In the genomic region with DNA sequence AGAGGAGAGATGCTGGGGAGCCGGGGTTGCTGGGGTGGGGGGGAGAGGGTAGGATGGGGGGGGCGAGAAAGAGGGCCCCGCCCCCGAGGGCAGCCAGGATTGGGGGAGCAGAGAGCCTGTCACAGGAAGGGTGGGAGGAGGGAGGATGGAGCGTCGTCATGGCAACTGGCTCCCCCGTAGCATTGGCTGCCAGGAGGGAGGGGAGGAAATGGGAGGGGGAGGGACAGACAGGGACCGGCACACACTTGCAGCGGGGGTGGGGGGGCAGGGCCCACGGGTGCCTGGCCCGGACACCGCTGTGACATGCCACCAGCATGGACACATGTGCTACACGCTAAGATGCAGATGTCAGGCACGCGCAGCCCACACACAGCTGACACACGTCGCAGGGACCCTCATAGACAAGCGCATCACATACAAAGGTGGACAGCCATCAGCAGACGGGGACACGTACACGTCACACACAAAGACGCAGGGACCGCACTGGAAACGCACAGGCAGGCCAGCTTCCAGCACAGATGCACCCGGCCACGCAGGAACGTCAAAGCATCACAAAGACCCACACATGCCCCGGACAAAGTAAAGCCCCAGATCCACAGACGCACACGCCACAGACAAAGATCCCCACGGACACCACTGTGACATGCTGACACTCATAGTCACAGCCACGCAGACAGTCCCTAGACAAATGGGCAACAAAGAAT, we compare ENCODE assay signal across 8 cellular contexts. TPM values are rescaled to one million over a fixed set of nuclear protein-coding genes. Genes with fewer than 3 reads are reported as not detected.
DNase-seq lines count a peak whose midpoint lies in the region; ATAC-seq, FAIRE-seq and TF ChIP-seq lines count a peak whose summit lies in the region.

A gene with protein sequence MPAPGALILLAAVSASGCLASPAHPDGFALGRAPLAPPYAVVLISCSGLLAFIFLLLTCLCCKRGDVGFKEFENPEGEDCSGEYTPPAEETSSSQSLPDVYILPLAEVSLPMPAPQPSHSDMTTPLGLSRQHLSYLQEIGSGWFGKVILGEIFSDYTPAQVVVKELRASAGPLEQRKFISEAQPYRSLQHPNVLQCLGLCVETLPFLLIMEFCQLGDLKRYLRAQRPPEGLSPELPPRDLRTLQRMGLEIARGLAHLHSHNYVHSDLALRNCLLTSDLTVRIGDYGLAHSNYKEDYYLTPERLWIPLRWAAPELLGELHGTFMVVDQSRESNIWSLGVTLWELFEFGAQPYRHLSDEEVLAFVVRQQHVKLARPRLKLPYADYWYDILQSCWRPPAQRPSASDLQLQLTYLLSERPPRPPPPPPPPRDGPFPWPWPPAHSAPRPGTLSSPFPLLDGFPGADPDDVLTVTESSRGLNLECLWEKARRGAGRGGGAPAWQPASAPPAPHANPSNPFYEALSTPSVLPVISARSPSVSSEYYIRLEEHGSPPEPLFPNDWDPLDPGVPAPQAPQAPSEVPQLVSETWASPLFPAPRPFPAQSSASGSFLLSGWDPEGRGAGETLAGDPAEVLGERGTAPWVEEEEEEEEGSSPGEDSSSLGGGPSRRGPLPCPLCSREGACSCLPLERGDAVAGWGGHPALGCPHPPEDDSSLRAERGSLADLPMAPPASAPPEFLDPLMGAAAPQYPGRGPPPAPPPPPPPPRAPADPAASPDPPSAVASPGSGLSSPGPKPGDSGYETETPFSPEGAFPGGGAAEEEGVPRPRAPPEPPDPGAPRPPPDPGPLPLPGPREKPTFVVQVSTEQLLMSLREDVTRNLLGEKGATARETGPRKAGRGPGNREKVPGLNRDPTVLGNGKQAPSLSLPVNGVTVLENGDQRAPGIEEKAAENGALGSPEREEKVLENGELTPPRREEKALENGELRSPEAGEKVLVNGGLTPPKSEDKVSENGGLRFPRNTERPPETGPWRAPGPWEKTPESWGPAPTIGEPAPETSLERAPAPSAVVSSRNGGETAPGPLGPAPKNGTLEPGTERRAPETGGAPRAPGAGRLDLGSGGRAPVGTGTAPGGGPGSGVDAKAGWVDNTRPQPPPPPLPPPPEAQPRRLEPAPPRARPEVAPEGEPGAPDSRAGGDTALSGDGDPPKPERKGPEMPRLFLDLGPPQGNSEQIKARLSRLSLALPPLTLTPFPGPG (N-terminal part only) (minus strand): TSS at position 36 of the 704 bp plus-strand sequence. CDS start 259 bp downstream, outside the sequence.

- H3K9ac ChIP-seq in HepG2 (ENCODE audit: insufficient read depth, low read depth, low read length): no peak within 1 kb of the TSS

- H3K4me3 ChIP-seq in HepG2 (replicated peaks in 1 of 3; ENCODE audit: insufficient read depth in 1 of 3, low read depth in 2 of 3, low read length in 3 of 3) (no peak within 1 kb of the TSS), right lobe of liver (no peak within 1 kb of the TSS)

- H3K9me3 ChIP-seq in HepG2 (ENCODE audit: low read length) (no peaks in the 10 kb centered on the region), right lobe of liver (no peaks in the 10 kb centered on the region)

- H3K4me1 ChIP-seq in HepG2 (ENCODE audit: insufficient read depth, low read length) (peaks cover 27% of the 10 kb centered on the region), right lobe of liver (peaks cover 0 to 3% (median 0%) of the 10 kb centered on the region in 4 donors)

- no peaks in the 10 kb centered on the region for H4K20me1 ChIP-seq in HepG2 (ENCODE audit: insufficient read depth, low read length)

- H3K36me3 ChIP-seq in HepG2 (replicated peaks in 1 of 2; ENCODE audit: control insufficient read depth in 1 of 2, insufficient read depth in 2 of 2, low read length in 2 of 2) (no peaks in the 10 kb centered on the region), right lobe of liver (no peaks in the 10 kb centered on the region)

- intact Hi-C loops in HepG2 (cut with micrococcal nuclease; ENCODE audit: unreplicated experiment) (no loop called here), right lobe of liver (cut with DNase I) (no loop called here)

- WGBS in HepG2 (ENCODE audit: low lambda C conversion rate): 10% methylated on average over 8 of the region's 32 CpGs
- 4% methylated on average over 23 of the region's 32 CpGs for whole genome bisulfite sequencing in right lobe of liver (ENCODE audit: insufficient coverage, low coverage, low lambda C conversion rate, missing lambda C conversion rate)

- CTCF ChIA-PET in HepG2 (lab: Yijun Ruan, JAX; ENCODE audit: low intra/inter-chr PET ratio, low total read pairs): no interaction called here

- BruUV-seq in HepG2 (replicated peaks; lab: Mats Ljungman, UMichigan): no TSS peak

- H2AFZ ChIP-seq in HepG2 (ENCODE audit: low read length): no peak within 1 kb of the TSS

- TF ChIP-seq POLR2A in HepG2 (IDR thresholded peaks at IDR 0.05; ENCODE audit: insufficient read depth in 1 of 2, low read depth in 2 of 2, low read length in 2 of 2): no peak
- TF ChIP-seq POLR2A in right lobe of liver (IDR thresholded peaks at IDR 0.05): no peak

- TF ChIP-seq CTCF in HepG2 (CRISPR knock-in tag; IDR thresholded peaks at IDR 0.05) (no peak), right lobe of liver (IDR thresholded peaks at IDR 0.05) (no peak)

- H3K27ac ChIP-seq in HepG2 (ENCODE audit: extremely low read length, insufficient read depth, low read length) (no peak within 1 kb of the TSS), right lobe of liver (no peak within 1 kb of the TSS), layer of hippocampus (ENCODE audit: low read depth, low read length) (peak within 1 kb of the TSS; percentile 80)

- no peak for DNase-seq in HepG2 (ENCODE audit: low spot score)
- no peak for DNase-seq in right lobe of liver
- DNase-seq in T follicular helper cell (ENCODE audit: low read depth): peak; percentile 85
- DNase-seq in activated naive CD8-positive, alpha-beta T cell treated with anti-CD3 and anti-CD28 coated beads, Interleukin-2, amount 50 U/mL, for 16 hours (ENCODE audit: low read depth, low spot score): peak; percentile 61
- peak; percentile 58 to 67 for DNase-seq in stimulated activated CD8-positive, alpha-beta memory T cell treated with anti-CD3 and anti-CD28 coated beads, Interleukin-15, amount 100 ng/mL, for 48 hours (ENCODE audit: low read depth in 2 of 2)

- in situ Hi-C loops in HepG2 (cut with HindIII; ENCODE audit: extremely low pct_ligation_motif_present, low pct_unique_long_range_greater_than_20kb): no loop called here

- ATAC-seq in HepG2: no peak
- ATAC-seq in right lobe of liver: no peak
- ATAC-seq in GM19023 (IDR thresholded peaks at IDR 0.05; ENCODE audit: unreplicated experiment): no peak
- ATAC-seq in GM18870 (IDR thresholded peaks at IDR 0.05; ENCODE audit: unreplicated experiment): no peak

- H3K4me2 ChIP-seq in HepG2 (ENCODE audit: low read depth, low read length): no peak within 1 kb of the TSS; the same call in 1 of the 2 replicates

- TF ChIP-seq RAD21 in HepG2 (CRISPR knock-in tag; IDR thresholded peaks at IDR 0.05): no peak

- no peaks in the 10 kb centered on the region for H3K79me2 ChIP-seq in HepG2 (ENCODE audit: insufficient read depth, low read length)

- TF ChIP-seq EP300 in HepG2 (IDR thresholded peaks at IDR 0.05; ENCODE audit: low read depth in 2 of 2, low read length in 2 of 2) (no peak), HepG2 (CRISPR knock-in tag; IDR thresholded peaks at IDR 0.05; ENCODE audit: borderline replicate concordance) (no peak)

- H3K27me3 ChIP-seq in HepG2 (ENCODE audit: control insufficient read depth in 1 of 2, insufficient read depth in 2 of 2, low read length in 2 of 2) (peaks cover 7 to 39% of the 10 kb centered on the region in 2 experiments; a peak in 4 of 5 replicates), right lobe of liver (peaks cover 0 to 12% of the 10 kb centered on the region in 2 donors), layer of hippocampus (ENCODE audit: control insufficient read depth, insufficient read depth, low read length) (peaks cover 3% of the 10 kb centered on the region)

- FAIRE-seq in HepG2 (lab: Jason Lieb, UNC): no peak

- POLR2A ChIA-PET in HepG2 (lab: Yijun Ruan, JAX): no interaction called here

TF ChIP-seq in HepG2, 621 proteins besides CTCF, POLR2A, EP300 and RAD21:
- TF ChIP-seq NRL (CRISPR knock-in tag; IDR thresholded peaks at IDR 0.05; ENCODE audit: borderline replicate concordance) (0 out of 2 replicates have a peak, but pooled peaks have one; percentile 25), SRSF9 (IDR thresholded peaks at IDR 0.05; ENCODE audit: borderline replicate concordance, insufficient read depth, low read depth, low read length, poor library complexity, severe bottlenecking) (no peak), CREB1 (IDR thresholded peaks at IDR 0.05) (0 out of 2 replicates have a peak, but pooled peaks have one; percentile 28), CREB1 (CRISPR knock-in tag; IDR thresholded peaks at IDR 0.05) (no peak)

RNA-seq across cellular contexts. Expression of the gene that starts here (rescaled TPM):
- 0.22 and 0.29 TPM in 2 replicates for total RNA-seq in HepG2 (2016; rRNA removed; fragmentation: Illumina TruSeq; extraction: Trizol)
- 0.10 and 0.18 TPM in 2 replicates for total RNA-seq in HepG2 (2016; cell fraction: cytosol; rRNA removed; fragmentation: Illumina TruSeq; extraction: Trizol; ENCODE audit: low read depth)
- total RNA-seq in HepG2 (2016; cell fraction: insoluble cytoplasmic fraction; rRNA removed; fragmentation: Illumina TruSeq; extraction: Trizol): 0.27 and 0.45 TPM in 2 replicates
- 0.09 and 0.21 TPM in 2 replicates for total RNA-seq in HepG2 (2016; cell fraction: membrane; rRNA removed; fragmentation: Illumina TruSeq; extraction: Trizol)
- total RNA-seq in HepG2 (2016; cell fraction: nucleus; rRNA removed; fragmentation: Illumina TruSeq; extraction: Trizol): 0.38 and 0.47 TPM in 2 replicates
- polyA plus RNA-seq in HepG2 (2011; rRNA removed): 0.18 and 0.30 TPM in 2 replicates
- 0.10 and 0.19 TPM in 2 replicates for polyA plus RNA-seq in HepG2 (2011; cell fraction: cytosol; rRNA removed)
- polyA plus RNA-seq in HepG2 (2011; cell fraction: nucleus; rRNA removed): 1.7 and 2.2 TPM in 2 replicates
- polyA plus RNA-seq in HepG2 (2012): 1.6 and 2.0 TPM in 2 replicates
- 0.05 and 0.07 TPM in 2 replicates for polyA plus RNA-seq in HepG2 (2016; cell fraction: cytosol; fragmentation: Illumina TruSeq; extraction: Trizol; ENCODE audit: low read depth)
- polyA plus RNA-seq in HepG2 (2016; cell fraction: insoluble cytoplasmic fraction; fragmentation: Illumina TruSeq; extraction: Trizol; ENCODE audit: low read depth): 0.45 and 0.47 TPM in 2 replicates
- 0.09 and 0.14 TPM in 2 replicates for polyA plus RNA-seq in HepG2 (2016; cell fraction: membrane; fragmentation: Illumina TruSeq; extraction: Trizol; ENCODE audit: low read depth)
- 1.5 and 1.6 TPM in 2 replicates for polyA plus RNA-seq in HepG2 (2016; cell fraction: nucleus; fragmentation: Illumina TruSeq; extraction: Trizol; ENCODE audit: insufficient read depth, low read depth)
- polyA minus RNA-seq in HepG2 (2011; rRNA and poly(A)+ RNA removed; ENCODE audit: low replicate concordance): 0.16 and 0.23 TPM in 2 replicates
- polyA minus RNA-seq in HepG2 (2011; cell fraction: cytosol; rRNA and poly(A)+ RNA removed): 0.18 and 0.69 TPM in 2 replicates
- polyA minus RNA-seq in HepG2 (2011; cell fraction: nucleus; rRNA and poly(A)+ RNA removed): 0.25 and 0.39 TPM in 2 replicates
- total RNA-seq in right lobe of liver: under 1 TPM in 5 of 6 experiments, not detected in 1; 0.09 to 0.31 (median 0.12) TPM

Comparison
In these comparisons a context has a peak if more than half of its experiments do, and no peak if none do; other contexts are left out.
1. DNase-seq: peak in T follicular helper cell (single experiment), activated naive CD8-positive, alpha-beta T cell treated with anti-CD3 and anti-CD28 coated beads, Interleukin-2, amount 50 U/mL, for 16 hours (single experiment) and stimulated activated CD8-positive, alpha-beta memory T cell treated with anti-CD3 and anti-CD28 coated beads, Interleukin-15, amount 100 ng/mL, for 48 hours (2 of 2); none in HepG2 (single experiment) and right lobe of liver (0 of 3).